30 cellular contexts compared by ENCODE assay signal in genomic region chr1:1011388-1011949, GRCh38. TPM values are rescaled to one million over a fixed set of nuclear protein-coding genes. Genes with fewer than 3 reads are reported as not detected.
A peak's percentile ranks its signal among the peaks of the same experiment; 100 is the strongest.
DNase-seq lines count a peak whose midpoint lies in the region; ATAC-seq lines count a peak whose summit lies in the region.
"Had no signal": no experiment of that assay in that cellular context is flagged by ENCODE, and none has a peak within 500 bp of the region (broad histone marks: within the 10 kb centered on the region; RNA-seq: fewer than 3 reads in every experiment).

No MANE protein-coding gene starts in this region.

- peak overlapping the region; percentile 60 for H3K27ac Mint-ChIP-seq in activated naive CD8-positive, alpha-beta T cell treated with anti-CD3 and anti-CD28 coated beads for 36 hours
- no peak overlapping the region for H3K27ac Mint-ChIP-seq in activated naive CD8-positive, alpha-beta T cell treated with anti-CD3 and anti-CD28 coated beads, Interleukin-2, amount 50 U/mL, for 24 hours
- H3K27ac Mint-ChIP-seq in immature natural killer cell = peak overlapping the region in 5 of 6 donors; percentile 7 to 98 (median 21)
- H3K27ac Mint-ChIP-seq: activated T-helper 1 cell treated with anti-CD3 and anti-CD28 coated beads, Interleukin-12 subunit alpha, Interleukin-12 subunit beta, Interleukin-2, Interleukin-4 antibody, amounts not matched to agents 30 ng/mL and 10 ng/mL and 1 ng/mL, durations not matched to agents 14 hours and 24 hours and 36 hours; neural progenitor cell; type B pancreatic cell had no signal

- DNase-seq in activated naive CD8-positive, alpha-beta T cell treated with anti-CD3 and anti-CD28 coated beads for 36 hours = no peak
- DNase-seq in activated naive CD8-positive, alpha-beta T cell treated with anti-CD3 and anti-CD28 coated beads, Interleukin-2, amount 50 U/mL, for 24 hours = no peak
- DNase-seq in GF-D8 (lab: John Stamatoyannopoulos, UW) (peak; percentile 6), immature natural killer cell (no peak), NCI-H226 (no peak), UCSD-AML1 (lab: John Stamatoyannopoulos, UW; ENCODE audit: unreplicated experiment) (no peak)
- DNase-seq: ACHN; activated CD4-positive, alpha-beta T cell treated with anti-CD3 and anti-CD28 coated beads for 48 hours; activated naive CD4-positive, alpha-beta T cell treated with Interleukin-2 at 50 U/mL for 16 hours; anterior cingulate cortex; BE2C; DMS53; effector CD4-positive, alpha-beta T cell; H7; hippocampal formation; KG1; left cardiac atrium; NCI-H1092 treated with DMSO at 0.1 percent for 48 hours; NCI-H1694 treated with DMSO at 0.1 percent for 48 hours; retina; stimulated activated naive CD4-positive, alpha-beta T cell; T1000 had no signal

- H3K36me3 Mint-ChIP-seq in activated naive CD8-positive, alpha-beta T cell treated with anti-CD3 and anti-CD28 coated beads for 36 hours = no peaks in the 10 kb centered on the region
- H3K36me3 Mint-ChIP-seq in activated naive CD8-positive, alpha-beta T cell treated with anti-CD3 and anti-CD28 coated beads, Interleukin-2, amount 50 U/mL, for 24 hours (ENCODE audit: low read depth) = no peaks in the 10 kb centered on the region
- H3K36me3 Mint-ChIP-seq in immature natural killer cell = no peaks in the 10 kb centered on the region
- H3K36me3 Mint-ChIP-seq: type B pancreatic cell had no signal

- H3K4me3 Mint-ChIP-seq in activated naive CD8-positive, alpha-beta T cell treated with anti-CD3 and anti-CD28 coated beads for 36 hours = no peak overlapping the region
- H3K4me3 Mint-ChIP-seq in activated naive CD8-positive, alpha-beta T cell treated with anti-CD3 and anti-CD28 coated beads, Interleukin-2, amount 50 U/mL, for 24 hours = no peak overlapping the region
- H3K4me3 Mint-ChIP-seq in immature natural killer cell = peak overlapping the region in 3 of 5 donors; percentile 25 to 51 (median 33)
- H3K4me3 Mint-ChIP-seq: activated T-helper 1 cell treated with anti-CD3 and anti-CD28 coated beads, Interleukin-12 subunit alpha, Interleukin-12 subunit beta, Interleukin-2, Interleukin-4 antibody, amounts not matched to agents 30 ng/mL and 10 ng/mL and 1 ng/mL, durations not matched to agents 14 hours and 24 hours and 36 hours; type B pancreatic cell had no signal

- H3K27me3 Mint-ChIP-seq in activated naive CD8-positive, alpha-beta T cell treated with anti-CD3 and anti-CD28 coated beads for 36 hours = peaks cover 19% of the 10 kb centered on the region
- peaks cover 14% of the 10 kb centered on the region for H3K27me3 Mint-ChIP-seq in activated naive CD8-positive, alpha-beta T cell treated with anti-CD3 and anti-CD28 coated beads, Interleukin-2, amount 50 U/mL, for 24 hours
- H3K27me3 Mint-ChIP-seq in immature natural killer cell (ENCODE audit: low read depth in 3 of 3) = peaks cover 0 to 18% (median 8%) of the 10 kb centered on the region in 3 donors
- H3K27me3 Mint-ChIP-seq: type B pancreatic cell had no signal

- peaks cover 21% of the 10 kb centered on the region for H3K4me1 Mint-ChIP-seq in activated naive CD8-positive, alpha-beta T cell treated with anti-CD3 and anti-CD28 coated beads for 36 hours
- H3K4me1 Mint-ChIP-seq in activated naive CD8-positive, alpha-beta T cell treated with anti-CD3 and anti-CD28 coated beads, Interleukin-2, amount 50 U/mL, for 24 hours = peaks cover 39% of the 10 kb centered on the region
- peaks cover 36 to 38% of the 10 kb centered on the region in 2 donors for H3K4me1 Mint-ChIP-seq in immature natural killer cell

- no peak for ATAC-seq in activated naive CD8-positive, alpha-beta T cell treated with anti-CD3 and anti-CD28 coated beads, Interleukin-2, amount 50 U/mL, for 24 hours
- ATAC-seq: left cardiac atrium, pancreas had no signal

- no peaks in the 10 kb centered on the region for H3K9me3 Mint-ChIP-seq in activated naive CD8-positive, alpha-beta T cell treated with anti-CD3 and anti-CD28 coated beads for 36 hours
- H3K9me3 Mint-ChIP-seq in activated naive CD8-positive, alpha-beta T cell treated with anti-CD3 and anti-CD28 coated beads, Interleukin-2, amount 50 U/mL, for 24 hours = no peaks in the 10 kb centered on the region
- no peaks in the 10 kb centered on the region for H3K9me3 Mint-ChIP-seq in immature natural killer cell
- H3K9me3 Mint-ChIP-seq: activated T-helper 1 cell treated with anti-CD3 and anti-CD28 coated beads, Interleukin-12 subunit alpha, Interleukin-12 subunit beta, Interleukin-2, Interleukin-4 antibody, amounts not matched to agents 30 ng/mL and 10 ng/mL and 1 ng/mL, durations not matched to agents 14 hours and 24 hours and 36 hours; neural progenitor cell; type B pancreatic cell had no signal

RNA-seq across cellular contexts. Expression of gene ISG15, which starts 1.8 kb away (rescaled TPM):
- total RNA-seq in activated naive CD8-positive, alpha-beta T cell treated with anti-CD3 and anti-CD28 coated beads for 36 hours = 10 to 100 TPM; 71.7 to 78.4 TPM
- polyA plus RNA-seq in immature natural killer cell = 100 to 1,000 TPM; 304 to 360 (median 354) TPM

RNA-seq across cellular contexts. Expression of gene AGRN, which starts 8.5 kb away (rescaled TPM):
- total RNA-seq in activated naive CD8-positive, alpha-beta T cell treated with anti-CD3 and anti-CD28 coated beads for 36 hours = 10 to 100 TPM; 30.4 to 30.5 TPM
- polyA plus RNA-seq in immature natural killer cell = under 1 TPM in 1 of 3 donors, not detected in 2; 0.87 TPM

RNA-seq across cellular contexts. Expression of gene HES4, which starts 11.6 kb away (rescaled TPM):
- total RNA-seq in activated naive CD8-positive, alpha-beta T cell treated with anti-CD3 and anti-CD28 coated beads for 36 hours = 1 to 10 TPM in 1 of 2 experiments, under 1 TPM in 1; 0.93 to 1.1 TPM
- polyA plus RNA-seq in immature natural killer cell = 1 to 10 TPM; 2.3 to 7.7 (median 2.4) TPM

RNA-seq across cellular contexts. Expression of gene PERM1, which starts 29.6 kb away (rescaled TPM):
- not detected for total RNA-seq in activated naive CD8-positive, alpha-beta T cell treated with anti-CD3 and anti-CD28 coated beads for 36 hours
- not detected for polyA plus RNA-seq in immature natural killer cell
- total RNA-seq: activated T-helper 1 cell treated with anti-CD3 and anti-CD28 coated beads, Interleukin-12 subunit alpha, Interleukin-12 subunit beta, Interleukin-2, Interleukin-4 antibody, amounts not matched to agents 30 ng/mL and 10 ng/mL and 1 ng/mL, durations not matched to agents 14 hours and 24 hours and 36 hours; H7; lung microvascular endothelial cell; MCF 10A; NCI-H460; smooth muscle cell had no signal

RNA-seq across cellular contexts. Expression of gene PLEKHN1, which starts 45.2 kb away (rescaled TPM):
- 1 to 10 TPM in 1 of 2 experiments, under 1 TPM in 1; 0.85 to 1.3 TPM for total RNA-seq in activated naive CD8-positive, alpha-beta T cell treated with anti-CD3 and anti-CD28 coated beads for 36 hours
- polyA plus RNA-seq in immature natural killer cell = 1 to 10 TPM in 1 of 3 donors, under 1 TPM in 2; 0.14 to 2.2 (median 0.68) TPM

Comparison
In these comparisons a context has a peak if more than half of its experiments do, and no peak if none do; other contexts are left out.
1. H3K4me3 Mint-ChIP-seq: peak in immature natural killer cell (3 of 5); none in activated naive CD8-positive, alpha-beta T cell treated with anti-CD3 and anti-CD28 coated beads for 36 hours (single experiment) and activated naive CD8-positive, alpha-beta T cell treated with anti-CD3 and anti-CD28 coated beads, Interleukin-2, amount 50 U/mL, for 24 hours (single experiment).